Comparison of ENCODE assay signal across 9 cellular contexts in genomic region chr6:12014027-12014872, GRCh38. TPM values are rescaled to one million over a fixed set of nuclear protein-coding genes. Genes with fewer than 3 reads are reported as not detected.
DNase-seq lines count a peak whose midpoint lies in the region; ATAC-seq and TF ChIP-seq lines count a peak whose summit lies in the region.
"Had no signal": no experiment of that assay in that cellular context is flagged by ENCODE, and none has a peak within 500 bp of the region (broad histone marks: within the 10 kb centered on the region; RNA-seq: fewer than 3 reads in every experiment).

No MANE protein-coding gene starts in this region.

- no peaks in the 10 kb centered on the region for H4K20me1 ChIP-seq in GM23338 (replicated peaks; ENCODE audit: insufficient read depth)

- peaks cover 23% of the 10 kb centered on the region for H3K4me1 Mint-ChIP-seq in GM23338

- peaks cover 18% of the 10 kb centered on the region for H3K4me1 ChIP-seq in GM23338 (ENCODE audit: insufficient read depth)
- no peaks in the 10 kb centered on the region for H3K4me1 ChIP-seq in SJCRH30
- H3K4me1 ChIP-seq in esophagus squamous epithelium, result peaks cover 4 to 44% (median 23%) of the 10 kb centered on the region in 3 donors

- H3K9me3 ChIP-seq in SJCRH30 (replicated peaks), result no peaks in the 10 kb centered on the region
- H3K9me3 ChIP-seq in esophagus squamous epithelium, result no peaks in the 10 kb centered on the region

- 63 to 66% methylated on average over 8 of the region's 8 CpGs for WGBS in esophagus squamous epithelium, 2 donors

- H3K27ac ChIP-seq in GM23338 (ENCODE audit: low read depth) (no peak overlapping the region), SJCRH30 (no peak overlapping the region), esophagus squamous epithelium (peak overlapping the region in 3 of 4 donors; percentile 39 to 99 (median 97))

- peaks cover 15% of the 10 kb centered on the region; the same call in 2 of the 3 replicates for H3K9me3 Mint-ChIP-seq in GM23338

- H3K36me3 Mint-ChIP-seq in GM23338 (ENCODE audit: low read depth), result peaks cover 52% of the 10 kb centered on the region

- peaks cover 8% of the 10 kb centered on the region for H3K36me3 ChIP-seq in GM23338 (ENCODE audit: insufficient read depth)
- H3K36me3 ChIP-seq in SJCRH30, result peaks cover 8% of the 10 kb centered on the region; the same call in 1 of the 2 replicates
- peaks cover 0 to 30% (median 0%) of the 10 kb centered on the region in 3 donors for H3K36me3 ChIP-seq in esophagus squamous epithelium

- no peak overlapping the region for H2AFZ ChIP-seq in GM23338

- H3K4me3 ChIP-seq in GM23338, result peak overlapping the region; percentile 63
- peak overlapping the region; percentile 67 for H3K4me3 ChIP-seq in SJCRH30
- peak overlapping the region in 1 of 4 donors; percentile 85 for H3K4me3 ChIP-seq in esophagus squamous epithelium

- peak overlapping the region; percentile 53 for H3K27ac Mint-ChIP-seq in GM23338

- intact Hi-C loops in esophagus squamous epithelium (cut with DNase I), result no loop called here

- DNase-seq in GM23338 (ENCODE audit: low spot score), result no peak
- DNase-seq in SJCRH30, result no peak
- no peak for DNase-seq in esophagus squamous epithelium (lab: John Stamatoyannopoulos, UW)
- DNase-seq in pulmonary artery endothelial cell (ENCODE audit: low read depth, low spot score), result peak; percentile 77
- DNase-seq in nucleus accumbens (lab: John Stamatoyannopoulos, UW), result no peak
- DNase-seq in stimulated activated CD4-positive, alpha-beta T cell treated with anti-CD3 and anti-CD28 coated beads, Interleukin-4, amount 100 ng/mL, for 24 hours, result no peak
- DNase-seq: activated CD4-positive, alpha-beta T cell treated with anti-CD3 and anti-CD28 coated beads for 48 hours had no signal

- H3K4me3 Mint-ChIP-seq in GM23338, result peak overlapping the region; percentile 91

- H3K9me2 ChIP-seq in GM23338 (ENCODE audit: insufficient read depth), result no peaks in the 10 kb centered on the region

- H3F3A ChIP-seq in GM23338 (replicated peaks; ENCODE audit: low read depth), result peaks cover 9% of the 10 kb centered on the region; the same call in 1 of the 2 replicates

- TF ChIP-seq POLR2A in esophagus squamous epithelium (IDR thresholded peaks at IDR 0.05), result no peak

- no peak for ATAC-seq in GM23338
- ATAC-seq in HG02678 (IDR thresholded peaks at IDR 0.05; ENCODE audit: unreplicated experiment), result no peak
- no peak for ATAC-seq in GM18870 (IDR thresholded peaks at IDR 0.05; ENCODE audit: unreplicated experiment)

- H3K4me2 ChIP-seq in GM23338, result peak overlapping the region; percentile 81

- peaks cover 8% of the 10 kb centered on the region for H3K27me3 Mint-ChIP-seq in GM23338 (ENCODE audit: insufficient read depth, low read depth, poor library complexity)

- TF ChIP-seq CTCF in GM23338 (conservative IDR thresholded peaks at IDR 0.05; ENCODE audit: low read depth in 2 of 2), result no peak
- no peak for TF ChIP-seq CTCF in esophagus squamous epithelium (IDR thresholded peaks at IDR 0.05)

- H3K79me2 ChIP-seq in GM23338 (replicated peaks; ENCODE audit: insufficient read depth), result peaks cover 55% of the 10 kb centered on the region

- H3K27me3 ChIP-seq in GM23338 (ENCODE audit: insufficient read depth), result peaks cover 7% of the 10 kb centered on the region
- no peaks in the 10 kb centered on the region for H3K27me3 ChIP-seq in SJCRH30
- H3K27me3 ChIP-seq in esophagus squamous epithelium, result no peaks in the 10 kb centered on the region

TF ChIP-seq in GM23338, 12 proteins besides CTCF, POLR2A, EP300 and RAD21 (continues in another document):
- no peak for TF ChIP-seq ZNF114 (CRISPR knock-in tag; IDR thresholded peaks at IDR 0.05)
- no peak for TF ChIP-seq REST (IDR thresholded peaks at IDR 0.05; ENCODE audit: unreplicated experiment)
- TF ChIP-seq EZH2phosphoT487 (IDR thresholded peaks at IDR 0.05; ENCODE audit: unreplicated experiment), result no peak
- no peak for TF ChIP-seq ETS1 (IDR thresholded peaks at IDR 0.05)
- TF ChIP-seq POLR2AphosphoS5 (IDR thresholded peaks at IDR 0.05; ENCODE audit: low read depth), result no peak
- no peak for TF ChIP-seq STAT1 (IDR thresholded peaks at IDR 0.05; ENCODE audit: unreplicated experiment)
- no peak for TF ChIP-seq EZH2 (IDR thresholded peaks at IDR 0.05; ENCODE audit: low read depth, unreplicated experiment)
- no peak for TF ChIP-seq NANOG (IDR thresholded peaks at IDR 0.05; ENCODE audit: borderline replicate concordance)
- no peak for TF ChIP-seq ZNF331 (CRISPR knock-in tag; IDR thresholded peaks at IDR 0.05; ENCODE audit: low read depth)

RNA-seq across cellular contexts. Expression of gene HIVEP1, which starts 2.1 kb away (rescaled TPM):
- 16.5 and 21.7 TPM in 2 replicates for total RNA-seq in GM23338 (2014; rRNA removed; shearing (Covaris generic))
- polyA plus RNA-seq in GM23338 (2016; fragmentation: Nextera tagmentation; extraction: Ambion mirVana), result 7.7 and 10.1 TPM in 2 replicates
- 8.8 and 11.1 TPM in 2 replicates for total RNA-seq in SJCRH30 (2014; rRNA removed; shearing (Covaris generic))
- total RNA-seq in esophagus squamous epithelium (10 to 100 TPM; 11.0 to 22.3 (median 20.7) TPM), pulmonary artery endothelial cell (11.0 and 22.5 TPM in 2 replicates)

Comparison
In these comparisons a context has a peak if more than half of its experiments do, and no peak if none do; other contexts are left out.
1. H3K27ac ChIP-seq: peak in esophagus squamous epithelium (3 of 4); none in GM23338 (single experiment) and SJCRH30 (single experiment).